Comparison of ENCODE assay signal across 22 cellular contexts in the genomic region with DNA sequence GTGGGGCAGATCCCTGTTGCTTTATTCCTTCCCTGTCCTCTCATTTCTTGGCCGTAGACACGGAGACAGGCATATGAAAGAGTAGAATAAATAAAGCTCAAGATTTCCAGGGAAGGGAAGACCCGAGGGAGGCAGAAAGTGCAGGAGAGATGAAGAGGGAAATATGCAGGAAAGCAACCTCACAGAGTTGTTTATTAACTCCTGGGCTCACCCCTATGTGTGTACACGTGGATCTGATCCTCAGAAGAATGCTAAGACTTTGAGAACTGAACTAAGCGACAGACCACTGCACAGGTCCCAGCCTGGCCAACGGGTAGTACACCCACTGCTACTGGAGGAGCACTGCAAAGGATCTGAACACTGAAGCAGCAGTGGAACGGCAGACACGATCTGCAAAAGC.
"Had no signal": no experiment of that assay in that cellular context is flagged by ENCODE, and none has a peak within 500 bp of the region (broad histone marks: within the 10 kb centered on the region; RNA-seq: fewer than 3 reads in every experiment).

No MANE protein-coding gene starts in this region.

- H3K36me3 Mint-ChIP-seq: stimulated activated effector memory CD8-positive, alpha-beta T cell treated with anti-CD3 and anti-CD28 coated beads, Interleukin-12 subunit alpha, Interleukin-12 subunit beta, amount 100 ng/mL, for 72 hours had no signal

- H3K27me3 Mint-ChIP-seq: naive thymus-derived CD4-positive, alpha-beta T cell had no signal

- ATAC-seq: foreskin keratinocyte; left cardiac atrium; left ventricle myocardium superior; naive thymus-derived CD4-positive, alpha-beta T cell; psoas muscle; stimulated activated effector memory CD8-positive, alpha-beta T cell treated with anti-CD3 and anti-CD28 coated beads, Interleukin-12 subunit alpha, Interleukin-12 subunit beta, amount 100 ng/mL, for 72 hours; stimulated activated naive CD8-positive, alpha-beta T cell treated with anti-CD3 and anti-CD28 coated beads, Interleukin-15, Interleukin-2, amounts not matched to agents 100 U/mL and 50 U/mL, for 24 hours; upper lobe of right lung had no signal

- H3K27ac Mint-ChIP-seq: naive thymus-derived CD4-positive, alpha-beta T cell; stimulated activated effector memory CD8-positive, alpha-beta T cell treated with anti-CD3 and anti-CD28 coated beads, Interleukin-12 subunit alpha, Interleukin-12 subunit beta, amount 100 ng/mL, for 72 hours had no signal

- H3K27ac ChIP-seq: epithelial cell of prostate, foreskin keratinocyte, neutrophil, psoas muscle, right atrium auricular region, suprapubic skin, thyroid gland, upper lobe of right lung, vagina had no signal

- H3K4me1 Mint-ChIP-seq: naive thymus-derived CD4-positive, alpha-beta T cell; stimulated activated effector memory CD8-positive, alpha-beta T cell treated with anti-CD3 and anti-CD28 coated beads, Interleukin-12 subunit alpha, Interleukin-12 subunit beta, amount 100 ng/mL, for 72 hours had no signal

- H3K36me3 ChIP-seq: neutrophil, right atrium auricular region, thyroid gland, upper lobe of right lung had no signal

- FAIRE-seq: small intestine had no signal

- H3K9me3 ChIP-seq: neutrophil, psoas muscle, suprapubic skin, thyroid gland, upper lobe of right lung, vagina had no signal

- DNase-seq: effector memory CD4-positive, alpha-beta T cell; foreskin keratinocyte; head of caudate nucleus; hypothalamus; islet precursor cell; left cardiac atrium; left ventricle myocardium superior; naive thymus-derived CD4-positive, alpha-beta T cell; psoas muscle; small intestine; stimulated activated CD4-positive, alpha-beta T cell treated with anti-CD3 and anti-CD28 coated beads, Interleukin-12 subunit alpha, Interleukin-12 subunit beta, amount 100 ng/mL, for 4 hours; stimulated activated CD4-positive, alpha-beta T cell treated with anti-CD3 and anti-CD28 coated beads, Interleukin-2, amount 100 ng/mL, for 48 hours; stimulated activated CD8-positive, alpha-beta memory T cell treated with anti-CD3 and anti-CD28 coated beads, Interleukin-4, amount 100 ng/mL, for 48 hours; stimulated activated naive CD8-positive, alpha-beta T cell treated with anti-CD3 and anti-CD28 coated beads, Interleukin-15, Interleukin-2, amounts not matched to agents 100 U/mL and 50 U/mL, for 24 hours; thyroid gland; upper lobe of right lung had no signal

- H3K4me3 ChIP-seq: psoas muscle, right atrium auricular region, suprapubic skin, thyroid gland, upper lobe of right lung, vagina had no signal

- H3K4me3 Mint-ChIP-seq: naive thymus-derived CD4-positive, alpha-beta T cell; stimulated activated effector memory CD8-positive, alpha-beta T cell treated with anti-CD3 and anti-CD28 coated beads, Interleukin-12 subunit alpha, Interleukin-12 subunit beta, amount 100 ng/mL, for 72 hours had no signal

- H3K27me3 ChIP-seq: foreskin keratinocyte, neutrophil, right atrium auricular region, suprapubic skin, thyroid gland, upper lobe of right lung, vagina had no signal

- H3K4me1 ChIP-seq: right atrium auricular region, suprapubic skin, thyroid gland, upper lobe of right lung, vagina had no signal
